In genomic region chr7:98119257-98119918, GRCh38 we compare ENCODE assay signal across 10 cellular contexts. TPM values are rescaled to one million over a fixed set of nuclear protein-coding genes. Genes with fewer than 3 reads are reported as not detected.
DNase-seq lines count a peak whose midpoint lies in the region; ATAC-seq, FAIRE-seq and TF ChIP-seq lines count a peak whose summit lies in the region.
"Had no signal": no experiment of that assay in that cellular context is flagged by ENCODE, and none has a peak within 500 bp of the region (broad histone marks: within the 10 kb centered on the region; RNA-seq: fewer than 3 reads in every experiment).

No MANE protein-coding gene starts in this region.

- no peak for TF ChIP-seq CTCF in GM10248 (IDR thresholded peaks at IDR 0.05; ENCODE audit: control extremely low read depth, extremely low read depth, low read depth, missing control alignments)
- no peak for TF ChIP-seq CTCF in fibroblast of mammary gland (conservative IDR thresholded peaks at IDR 0.05; ENCODE audit: control insufficient read depth, insufficient read depth, low read depth, low read length)
- no peak for TF ChIP-seq CTCF in psoas muscle (IDR thresholded peaks at IDR 0.05)

- H3K4me1 Mint-ChIP-seq in activated T-cell treated with anti-CD3 and anti-CD28 coated beads, Interleukin-2, amount 50 U/mL, for 4 hours (ENCODE audit: low read depth) = peaks cover 13% of the 10 kb centered on the region

- no peaks in the 10 kb centered on the region for H3K9me3 Mint-ChIP-seq in activated T-cell treated with anti-CD3 and anti-CD28 coated beads, Interleukin-2, amount 50 U/mL, for 4 hours

- H3K36me3 Mint-ChIP-seq in activated T-cell treated with anti-CD3 and anti-CD28 coated beads, Interleukin-2, amount 50 U/mL, for 4 hours (ENCODE audit: insufficient read depth) = peaks cover 8% of the 10 kb centered on the region

- no peaks in the 10 kb centered on the region for H3K9me3 ChIP-seq in psoas muscle

- intact Hi-C loops in psoas muscle (cut with DNase I) = no loop called here

- H3K36me3 ChIP-seq in psoas muscle (ENCODE audit: insufficient read depth in 1 of 2, low read depth in 1 of 2) = no peaks in the 10 kb centered on the region

- H3K4me1 ChIP-seq in psoas muscle = peaks cover 17% of the 10 kb centered on the region

- H3K27me3 ChIP-seq in psoas muscle (ENCODE audit: insufficient read depth in 3 of 3, low read length in 2 of 3) = no peaks in the 10 kb centered on the region

- POLR2A ChIA-PET in GM10248 (lab: Yijun Ruan, JAX) = no interaction called here

- H3K4me3 ChIP-seq in fibroblast of mammary gland (ENCODE audit: control insufficient read depth, low read depth, low read length) (no peak overlapping the region), psoas muscle (no peak overlapping the region)

- ATAC-seq in psoas muscle = peak in 1 of 4 donors; percentile 52
- no peak for ATAC-seq in activated T-cell treated with anti-CD3 and anti-CD28 coated beads, Interleukin-2, amount 50 U/mL, for 4 hours
- no peak for ATAC-seq in GM18873 (IDR thresholded peaks at IDR 0.05; ENCODE audit: low FRiP score, unreplicated experiment)

- H3K27ac ChIP-seq in psoas muscle = peak overlapping the region; percentile 23

- DNase-seq in GM10248 (ENCODE audit: extremely low spot score) = peak; percentile 1
- peak; percentile 38 for DNase-seq in NCI-H69 (lab: John Stamatoyannopoulos, UW)
- peak; percentile 64 for DNase-seq in fibroblast of mammary gland (ENCODE audit: low read depth)
- no peak for DNase-seq in psoas muscle
- no peak for DNase-seq in activated T-cell treated with anti-CD3 and anti-CD28 coated beads, Interleukin-2, amount 50 U/mL, for 4 hours
- no peak for DNase-seq in T-helper 9 cell
- DNase-seq in GM12892 (ENCODE audit: insufficient read length) = no peak
- DNase-seq: activated CD4-positive, alpha-beta T cell treated with anti-CD3 and anti-CD28 coated beads for 1 hour; cerebellar nuclear complex had no signal

- H3K27me3 Mint-ChIP-seq in activated T-cell treated with anti-CD3 and anti-CD28 coated beads, Interleukin-2, amount 50 U/mL, for 4 hours (ENCODE audit: low read depth) = no peaks in the 10 kb centered on the region

- CTCF ChIA-PET in GM10248 (lab: Yijun Ruan, JAX) = interaction anchor here (0.9 to 3.1 kb wide), 7 partner anchors 9 to 49 kb away, joined by 3 to 12 read pairs (median 5); partner anchors contain the start of gene LMTK2

- no peak for TF ChIP-seq POLR2A in GM12892 (IDR thresholded peaks at IDR 0.05; ENCODE audit: low read depth, low read length)

- no peak for FAIRE-seq in GM12892 (lab: Jason Lieb, UNC)

- no peak overlapping the region for H3K4me3 Mint-ChIP-seq in activated T-cell treated with anti-CD3 and anti-CD28 coated beads, Interleukin-2, amount 50 U/mL, for 4 hours

- 48 to 63% (median 54%) methylated on average over 10 of the region's 10 CpGs for WGBS in psoas muscle, 3 donors

RNA-seq across cellular contexts. Expression of gene LMTK2, which starts 12.7 kb away (rescaled TPM):
- total RNA-seq in psoas muscle = 10 to 100 TPM; 12.7 to 25.0 (median 16.1) TPM
- polyA plus RNA-seq in psoas muscle = 10 to 100 TPM in 1 of 3 donors, 1 to 10 TPM in 2; 3.6 to 13.5 (median 4.8) TPM
- 10 to 100 TPM; 18.5 to 23.2 (median 18.6) TPM for total RNA-seq in activated T-cell treated with anti-CD3 and anti-CD28 coated beads, Interleukin-2, amount 50 U/mL, for 4 hours
- polyA plus RNA-seq in GM12892 (2012; ENCODE audit: missing spikeins) = 2.4 TPM

Comparison
In these comparisons a context has a peak if more than half of its experiments do, and no peak if none do; other contexts are left out.
1. DNase-seq: peak in GM10248 (single experiment), NCI-H69 (single experiment) and fibroblast of mammary gland (single experiment); none in psoas muscle (0 of 2), activated T-cell treated with anti-CD3 and anti-CD28 coated beads, Interleukin-2, amount 50 U/mL, for 4 hours (single experiment), T-helper 9 cell (single experiment) and GM12892 (single experiment).